In genomic region chr17:48528153-48528912, GRCh38 we compare ENCODE assay signal across 38 cellular contexts. TPM values are rescaled to one million over a fixed set of nuclear protein-coding genes. Genes with fewer than 3 reads are reported as not detected.
A peak's percentile ranks its signal among the peaks of the same experiment; 100 is the strongest.
DNase-seq lines count a peak whose midpoint lies in the region; ATAC-seq, FAIRE-seq and TF ChIP-seq lines count a peak whose summit lies in the region.
"Had no signal": no experiment of that assay in that cellular context is flagged by ENCODE, and none has a peak within 500 bp of the region (broad histone marks: within the 10 kb centered on the region; RNA-seq: fewer than 3 reads in every experiment).

No MANE protein-coding gene starts in this region.

- FAIRE-seq in kidney (lab: Jason Lieb, UNC), result no peak
- FAIRE-seq: frontal cortex, G401.6, GM18507, H54 had no signal

- no peaks in the 10 kb centered on the region for H3K9me3 Mint-ChIP-seq in activated naive CD4-positive, alpha-beta T cell treated with anti-CD3 and anti-CD28 coated beads, Interleukin-2, amount 50 U/mL, for 24 hours
- no peaks in the 10 kb centered on the region for H3K9me3 Mint-ChIP-seq in activated naive CD4-positive, alpha-beta T cell treated with anti-CD3 and anti-CD28 coated beads, Interleukin-2, amount 50 U/mL, for 72 hours
- H3K9me3 Mint-ChIP-seq: CD4-positive, alpha-beta memory T cell; effector memory CD8-positive, alpha-beta T cell; IgD-negative memory B cell; immature natural killer cell; T-cell had no signal

- no peak for ATAC-seq in activated naive CD4-positive, alpha-beta T cell treated with anti-CD3 and anti-CD28 coated beads, Interleukin-2, amount 50 U/mL, for 72 hours
- ATAC-seq in HG03280 (IDR thresholded peaks at IDR 0.05; ENCODE audit: unreplicated experiment) (no peak), HG02763 (IDR thresholded peaks at IDR 0.05; ENCODE audit: unreplicated experiment) (no peak)
- ATAC-seq: activated CD8-positive, alpha-beta T cell treated with anti-CD3 and anti-CD28 coated beads, Interleukin-2, amount 10 ng/mL, durations not matched to agents 7 days and 5 days; effector memory CD8-positive, alpha-beta T cell; left ventricle myocardium superior; T-cell had no signal

- H3K79me2 ChIP-seq in OCI-LY3 (ENCODE audit: low read length), result no peaks in the 10 kb centered on the region
- H3K79me2 ChIP-seq: hepatocyte had no signal

- H3K27ac ChIP-seq in OCI-LY3 (ENCODE audit: low read length), result no peak overlapping the region
- peak overlapping the region; percentile 13 to 72 for H3K27ac ChIP-seq in kidney (ENCODE audit: low read depth in 2 of 2, low read length in 2 of 2)
- H3K27ac ChIP-seq: colonic mucosa, neutrophil, Peyer's patch, prostate gland had no signal

- H3K27me3 Mint-ChIP-seq in activated naive CD4-positive, alpha-beta T cell treated with anti-CD3 and anti-CD28 coated beads, Interleukin-2, amount 50 U/mL, for 24 hours, result peaks cover 12% of the 10 kb centered on the region

- H3K4me1 ChIP-seq in OCI-LY3 (ENCODE audit: low read length) (peaks cover 16% of the 10 kb centered on the region), kidney (ENCODE audit: control insufficient read depth in 1 of 2, insufficient read depth in 1 of 2, low read depth in 1 of 2, low read length in 2 of 2) (peaks cover 3% of the 10 kb centered on the region in 2 donors)
- H3K4me1 ChIP-seq: breast epithelium, colonic mucosa, prostate gland had no signal

- peaks cover 9% of the 10 kb centered on the region for H3K4me1 Mint-ChIP-seq in activated naive CD4-positive, alpha-beta T cell treated with anti-CD3 and anti-CD28 coated beads, Interleukin-2, amount 50 U/mL, for 24 hours

- H3K36me3 ChIP-seq in OCI-LY3 (replicated peaks; ENCODE audit: low read depth, low read length), result no peaks in the 10 kb centered on the region
- no peaks in the 10 kb centered on the region for H3K36me3 ChIP-seq in kidney (ENCODE audit: control insufficient read depth in 1 of 2, insufficient read depth in 2 of 2, low read length in 2 of 2)
- H3K36me3 ChIP-seq: breast epithelium, colonic mucosa, esophagus squamous epithelium, neutrophil, Peyer's patch, prostate gland had no signal

- intact Hi-C loops in kidney (cut with DNase I), result no loop called here

- H3K9ac ChIP-seq in OCI-LY3 (ENCODE audit: low read length) (no peak overlapping the region), kidney (ENCODE audit: low read length in 2 of 2) (peak overlapping the region in 1 of 2 donors; percentile 3)

- H3K4me3 Mint-ChIP-seq in activated naive CD4-positive, alpha-beta T cell treated with anti-CD3 and anti-CD28 coated beads, Interleukin-2, amount 50 U/mL, for 24 hours, result peak overlapping the region; percentile 23
- H3K4me3 Mint-ChIP-seq: activated CD8-positive, alpha-beta T cell treated with anti-CD3 and anti-CD28 coated beads, Interleukin-2, amount 10 ng/mL, durations not matched to agents 7 days and 5 days; IgD-negative memory B cell had no signal

- peak overlapping the region; percentile 1; the same call in 1 of the 2 replicates for H2AFZ ChIP-seq in OCI-LY3 (ENCODE audit: low read depth, low read length)

- no peak overlapping the region for H3K4me2 ChIP-seq in OCI-LY3 (ENCODE audit: low read length)

- H3K27me3 ChIP-seq in OCI-LY3 (ENCODE audit: low read depth, low read length), result no peaks in the 10 kb centered on the region
- H3K27me3 ChIP-seq: Peyer's patch had no signal

- DNase-seq in activated naive CD4-positive, alpha-beta T cell treated with anti-CD3 and anti-CD28 coated beads, Interleukin-2, amount 50 U/mL, for 72 hours (ENCODE audit: low spot score in 2 of 2), result no peak
- DNase-seq in kidney (no peak), retina (peak; percentile 17), NCI-H2107 (lab: John Stamatoyannopoulos, UW) (no peak)
- DNase-seq: activated CD8-positive, alpha-beta T cell treated with anti-CD3 and anti-CD28 coated beads, Interleukin-2, amount 10 ng/mL, durations not matched to agents 7 days and 5 days; activated gamma-delta T cell treated with Interleukin-2 at 50 U/mL for 16 hours; activated T-cell treated with anti-CD3 and anti-CD28 coated beads for 4 hours; AML-193; CD4-positive, alpha-beta memory T cell; colonic mucosa; DMS 273 treated with DMSO at 0.1 percent for 48 hours; effector memory CD8-positive, alpha-beta T cell; esophagus squamous epithelium; immature natural killer cell; left ventricle myocardium superior; NCI-H1105 treated with DMSO at 0.1 percent for 48 hours; NCI-H2029 treated with DMSO at 0.1 percent for 48 hours; NCI-H510A treated with DMSO at 0.1 percent for 48 hours; substantia nigra; T-cell had no signal

- no peaks in the 10 kb centered on the region for H3K9me3 ChIP-seq in OCI-LY3 (ENCODE audit: insufficient read depth, low read length)
- no peaks in the 10 kb centered on the region for H3K9me3 ChIP-seq in kidney (ENCODE audit: control insufficient read depth in 1 of 2, low read length in 2 of 2)
- H3K9me3 ChIP-seq: breast epithelium, colonic mucosa, esophagus squamous epithelium, neutrophil, Peyer's patch, prostate gland had no signal

- H3K4me3 ChIP-seq in OCI-LY3 (ENCODE audit: low read length) (no peak overlapping the region), kidney (ENCODE audit: low read length in 2 of 2) (peak overlapping the region in 1 of 2 donors; percentile 18)
- H3K4me3 ChIP-seq: colonic mucosa, esophagus squamous epithelium, hepatocyte, Peyer's patch, prostate gland had no signal

- no peak overlapping the region for H3K27ac Mint-ChIP-seq in activated naive CD4-positive, alpha-beta T cell treated with anti-CD3 and anti-CD28 coated beads, Interleukin-2, amount 50 U/mL, for 24 hours
- no peak overlapping the region for H3K27ac Mint-ChIP-seq in activated naive CD4-positive, alpha-beta T cell treated with anti-CD3 and anti-CD28 coated beads, Interleukin-2, amount 50 U/mL, for 72 hours
- H3K27ac Mint-ChIP-seq: activated CD8-positive, alpha-beta T cell treated with anti-CD3 and anti-CD28 coated beads, Interleukin-2, amount 10 ng/mL, durations not matched to agents 7 days and 5 days; effector memory CD8-positive, alpha-beta T cell; IgD-negative memory B cell; immature natural killer cell; T-cell had no signal

- no peaks in the 10 kb centered on the region for H3K36me3 Mint-ChIP-seq in activated naive CD4-positive, alpha-beta T cell treated with anti-CD3 and anti-CD28 coated beads, Interleukin-2, amount 50 U/mL, for 24 hours
- no peaks in the 10 kb centered on the region for H3K36me3 Mint-ChIP-seq in activated naive CD4-positive, alpha-beta T cell treated with anti-CD3 and anti-CD28 coated beads, Interleukin-2, amount 50 U/mL, for 72 hours
- H3K36me3 Mint-ChIP-seq: CD4-positive, alpha-beta memory T cell; IgD-negative memory B cell; T-cell had no signal

- TF ChIP-seq CTCF in OCI-LY3 (IDR thresholded peaks at IDR 0.05; ENCODE audit: low read depth, low read length) (no peak), kidney (IDR thresholded peaks at IDR 0.05; ENCODE audit: borderline replicate concordance, extremely low read depth, insufficient read depth) (no peak)

- H4K20me1 ChIP-seq in OCI-LY3 (ENCODE audit: insufficient read depth, low read length), result no peaks in the 10 kb centered on the region

RNA-seq across cellular contexts. Expression of gene HOXB1, which starts 2.5 kb away (rescaled TPM):
- total RNA-seq in activated naive CD4-positive, alpha-beta T cell treated with anti-CD3 and anti-CD28 coated beads, Interleukin-2, amount 50 U/mL, for 72 hours, result not detected
- not detected for total RNA-seq in kidney
- not detected for polyA plus RNA-seq in kidney (ENCODE audit: insufficient read depth, low read depth, low replicate concordance)
- total RNA-seq: A172; activated CD8-positive, alpha-beta T cell treated with anti-CD3 and anti-CD28 coated beads, Interleukin-2, amount 10 ng/mL, durations not matched to agents 7 days and 5 days; breast epithelium; CD4-positive, alpha-beta memory T cell; colonic mucosa; frontal cortex; hepatocyte; left ventricle myocardium superior; M059J; mononuclear cell; Peyer's patch; prostate gland; skeletal muscle tissue; T-cell had no signal
- polyA plus RNA-seq: CD4-positive, alpha-beta memory T cell; hepatocyte; IgD-negative memory B cell; immature natural killer cell had no signal

RNA-seq across cellular contexts. Expression of gene HOXB2, which starts 16.6 kb away (rescaled TPM):
- 10 to 100 TPM in 1 of 2 donors, 1 to 10 TPM in 1; 3.2 to 21.7 TPM for total RNA-seq in activated naive CD4-positive, alpha-beta T cell treated with anti-CD3 and anti-CD28 coated beads, Interleukin-2, amount 50 U/mL, for 72 hours
- total RNA-seq in kidney, result 61.9 TPM
- 30.7 TPM for polyA plus RNA-seq in kidney (ENCODE audit: insufficient read depth, low read depth, low replicate concordance)
- total RNA-seq: frontal cortex had no signal

RNA-seq across cellular contexts. Expression of gene HOXB4, which starts 49.8 kb away (rescaled TPM):
- 1 to 10 TPM in 1 of 2 donors, under 1 TPM in 1; 0.89 to 3.0 TPM for total RNA-seq in activated naive CD4-positive, alpha-beta T cell treated with anti-CD3 and anti-CD28 coated beads, Interleukin-2, amount 50 U/mL, for 72 hours
- total RNA-seq in kidney, result 22.6 TPM
- 4.4 TPM for polyA plus RNA-seq in kidney (ENCODE audit: insufficient read depth, low read depth, low replicate concordance)
- total RNA-seq: frontal cortex had no signal
